14 cellular contexts compared by ENCODE assay signal in the genomic region with DNA sequence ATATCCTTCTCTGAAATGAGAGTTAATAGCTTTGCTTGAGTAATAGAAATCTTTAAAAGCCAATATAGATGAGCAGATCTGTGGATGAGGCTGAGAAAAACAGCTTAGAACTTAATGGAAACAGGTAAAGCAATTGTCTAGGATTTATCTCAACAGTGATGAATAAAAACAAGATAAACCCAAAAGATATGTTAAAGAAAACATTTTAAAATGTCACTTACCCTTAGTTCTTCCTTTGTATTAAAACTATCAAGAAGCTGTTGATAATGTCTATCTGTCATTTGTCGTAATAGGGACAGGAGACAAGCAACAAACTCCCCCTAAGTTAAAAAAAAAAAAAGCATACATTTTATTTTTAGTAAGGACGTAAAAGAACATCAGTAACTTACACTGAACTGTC.
"Had no signal": no experiment of that assay in that cellular context is flagged by ENCODE, and none has a peak within 500 bp of the region (broad histone marks: within the 10 kb centered on the region; RNA-seq: fewer than 3 reads in every experiment).

No MANE protein-coding gene starts in this region.

- H3K27me3 Mint-ChIP-seq: type B pancreatic cell had no signal

- H3K4me3 ChIP-seq: prostate gland, right lobe of liver, suprapubic skin, thyroid gland had no signal

- H3K79me2 ChIP-seq: parathyroid adenoma had no signal

- H3K4me3 Mint-ChIP-seq: effector memory CD8-positive, alpha-beta T cell; natural killer cell; neural crest cell; stimulated activated effector memory CD8-positive, alpha-beta T cell treated with anti-CD3 and anti-CD28 coated beads, Interleukin-12 subunit alpha, Interleukin-12 subunit beta, amount 100 ng/mL, for 72 hours; type B pancreatic cell had no signal

- ATAC-seq: effector memory CD8-positive, alpha-beta T cell; natural killer cell; stimulated activated effector memory CD8-positive, alpha-beta T cell treated with anti-CD3 and anti-CD28 coated beads, Interleukin-12 subunit alpha, Interleukin-12 subunit beta, amount 100 ng/mL, for 72 hours; stimulated activated naive CD8-positive, alpha-beta T cell treated with anti-CD3 and anti-CD28 coated beads, Interleukin-15, Interleukin-2, amounts not matched to agents 100 U/mL and 50 U/mL, for 24 hours had no signal

- H3K4me1 Mint-ChIP-seq: natural killer cell; neural crest cell; stimulated activated effector memory CD8-positive, alpha-beta T cell treated with anti-CD3 and anti-CD28 coated beads, Interleukin-12 subunit alpha, Interleukin-12 subunit beta, amount 100 ng/mL, for 72 hours had no signal

- H3K36me3 ChIP-seq: prostate gland, right lobe of liver, suprapubic skin, thyroid gland had no signal

- H3K9me3 ChIP-seq: prostate gland, right lobe of liver, suprapubic skin, thyroid gland had no signal

- H2AFZ ChIP-seq: parathyroid adenoma had no signal

- H3K4me1 ChIP-seq: parathyroid adenoma, prostate gland, right lobe of liver, thyroid gland had no signal

- H3K27me3 ChIP-seq: foreskin keratinocyte, right lobe of liver, suprapubic skin, thyroid gland had no signal

- H3K27ac ChIP-seq: parathyroid adenoma, prostate gland, right lobe of liver, suprapubic skin, thyroid gland had no signal

- H3K9me3 Mint-ChIP-seq: effector memory CD8-positive, alpha-beta T cell had no signal

- DNase-seq: effector memory CD8-positive, alpha-beta T cell; natural killer cell; right lobe of liver; stimulated activated CD4-positive, alpha-beta T cell treated with anti-CD3 and anti-CD28 coated beads, Interleukin-4, amount 100 ng/mL, for 1 hour; stimulated activated CD8-positive, alpha-beta memory T cell treated with anti-CD3 and anti-CD28 coated beads, Interleukin-4, amount 100 ng/mL, for 48 hours; stimulated activated naive CD8-positive, alpha-beta T cell treated with anti-CD3 and anti-CD28 coated beads, Interleukin-15, Interleukin-2, amounts not matched to agents 100 U/mL and 50 U/mL, for 24 hours; thyroid gland had no signal

- H3K36me3 Mint-ChIP-seq: natural killer cell; stimulated activated effector memory CD8-positive, alpha-beta T cell treated with anti-CD3 and anti-CD28 coated beads, Interleukin-12 subunit alpha, Interleukin-12 subunit beta, amount 100 ng/mL, for 72 hours had no signal

- H3K27ac Mint-ChIP-seq: effector memory CD8-positive, alpha-beta T cell; natural killer cell; stimulated activated effector memory CD8-positive, alpha-beta T cell treated with anti-CD3 and anti-CD28 coated beads, Interleukin-12 subunit alpha, Interleukin-12 subunit beta, amount 100 ng/mL, for 72 hours; type B pancreatic cell had no signal

- H3K9ac ChIP-seq: parathyroid adenoma had no signal
